In genomic region chr7:73891178-73891885, GRCh38 we compare ENCODE assay signal across 15 cellular contexts. TPM values are rescaled to one million over a fixed set of nuclear protein-coding genes. Genes with fewer than 3 reads are reported as not detected.
DNase-seq lines count a peak whose midpoint lies in the region; ATAC-seq and TF ChIP-seq lines count a peak whose summit lies in the region.
"Had no signal": no experiment of that assay in that cellular context is flagged by ENCODE, and none has a peak within 500 bp of the region (broad histone marks: within the 10 kb centered on the region; RNA-seq: fewer than 3 reads in every experiment).

No MANE protein-coding gene starts in this region.

- peaks cover 0 to 4% (median 3%) of the 10 kb centered on the region in 5 donors for H3K9me3 Mint-ChIP-seq in CD8-positive, alpha-beta memory T cell
- H3K9me3 Mint-ChIP-seq: activated CD4-positive, alpha-beta memory T cell treated with anti-CD3 and anti-CD28 coated beads for 36 hours had no signal

- DNase-seq in GM23248 (peak; percentile 35), SK-N-SH (peak; percentile 44), fibroblast of peridontal ligament (ENCODE audit: extremely low read depth) (peak; percentile 31), sciatic nerve (ENCODE audit: low spot score) (no peak), T-helper 2 cell (no peak)
- DNase-seq in CD8-positive, alpha-beta memory T cell = no peak
- DNase-seq: activated CD4-positive, alpha-beta memory T cell treated with anti-CD3 and anti-CD28 coated beads for 36 hours; activated naive CD4-positive, alpha-beta T cell treated with Interleukin-2 at 50 U/mL for 16 hours; COR-L47; NCI-H1930; T-helper 1 cell had no signal

- H3K4me1 ChIP-seq in GM23248 (ENCODE audit: insufficient read depth) (peaks cover 52% of the 10 kb centered on the region), SK-N-SH (ENCODE audit: control insufficient read depth in 1 of 2, insufficient read depth in 2 of 2, low read depth in 1 of 2, low read length in 1 of 2) (peaks cover 31 to 38% of the 10 kb centered on the region in 2 experiments; a peak in 3 of 4 replicates)
- no peaks in the 10 kb centered on the region for H3K4me1 ChIP-seq in CD8-positive, alpha-beta memory T cell (ENCODE audit: insufficient read depth, low read length)

- H3K27ac ChIP-seq in GM23248 (peak overlapping the region; percentile 40; the same call in 1 of the 2 replicates), SK-N-SH (ENCODE audit: low read depth in 2 of 2, low read length in 1 of 2) (peak overlapping the region in 1 of 2 experiments; percentile 93; a peak in 2 of 4 replicates)
- no peak overlapping the region for H3K27ac ChIP-seq in CD8-positive, alpha-beta memory T cell (ENCODE audit: low read depth, low read length)

- H2AFZ ChIP-seq in GM23248 = no peak overlapping the region
- H2AFZ ChIP-seq in SK-N-SH (ENCODE audit: low read depth) = no peak overlapping the region

- H3K27me3 Mint-ChIP-seq in CD8-positive, alpha-beta memory T cell = peaks cover 9 to 36% of the 10 kb centered on the region in 2 donors

- H3K36me3 ChIP-seq in GM23248 (ENCODE audit: low read depth) (no peaks in the 10 kb centered on the region), SK-N-SH (replicated peaks in 1 of 2; ENCODE audit: control insufficient read depth in 1 of 2, insufficient read depth in 2 of 2, low read length in 1 of 2) (no peaks in the 10 kb centered on the region)
- no peaks in the 10 kb centered on the region for H3K36me3 ChIP-seq in CD8-positive, alpha-beta memory T cell (ENCODE audit: insufficient read depth, low read length)

- H3F3A ChIP-seq in GM23248 (ENCODE audit: insufficient read depth) (peaks cover 29% of the 10 kb centered on the region), SK-N-SH (replicated peaks; ENCODE audit: insufficient read depth) (peaks cover 53% of the 10 kb centered on the region)

- no peaks in the 10 kb centered on the region for H3K27me3 ChIP-seq in GM23248 (replicated peaks; ENCODE audit: insufficient read depth)
- no peaks in the 10 kb centered on the region for H3K27me3 ChIP-seq in SK-N-SH (ENCODE audit: insufficient read depth)
- no peaks in the 10 kb centered on the region for H3K27me3 ChIP-seq in CD8-positive, alpha-beta memory T cell (ENCODE audit: insufficient read depth, low read length, poor library complexity, severe bottlenecking)

- H3K4me1 Mint-ChIP-seq in CD8-positive, alpha-beta memory T cell = peaks cover 0 to 3% (median 0%) of the 10 kb centered on the region in 3 donors

- peak; percentile 40 for TF ChIP-seq CTCF in SK-N-SH (IDR thresholded peaks at IDR 0.05)

- in situ Hi-C loops in GM23248 (cut with MboI) = no loop called here

- H4K20me1 ChIP-seq in GM23248 (ENCODE audit: insufficient read depth) (no peaks in the 10 kb centered on the region), SK-N-SH (ENCODE audit: insufficient read depth) (no peaks in the 10 kb centered on the region)

- intact Hi-C loops in sciatic nerve (cut with DNase I) = no loop called here

- peak; percentile 23; the same call in 1 of the 2 replicates for TF ChIP-seq RAD21 in SK-N-SH (IDR thresholded peaks at IDR 0.05; ENCODE audit: low read length)

- no peaks in the 10 kb centered on the region for H3K9me3 ChIP-seq in GM23248 (ENCODE audit: low read depth)
- H3K9me3 ChIP-seq in SK-N-SH = no peaks in the 10 kb centered on the region
- no peaks in the 10 kb centered on the region for H3K9me3 ChIP-seq in CD8-positive, alpha-beta memory T cell (ENCODE audit: low read length)

- no peak overlapping the region for H3K4me3 ChIP-seq in GM23248
- no peak overlapping the region for H3K4me3 ChIP-seq in SK-N-SH (ENCODE audit: low read depth in 2 of 2, low read length in 1 of 2)
- H3K4me3 ChIP-seq in CD8-positive, alpha-beta memory T cell (ENCODE audit: low read length) = no peak overlapping the region
- H3K4me3 ChIP-seq: GM12878 had no signal

- no peak for TF ChIP-seq EP300 in SK-N-SH (IDR thresholded peaks at IDR 0.05; ENCODE audit: borderline replicate concordance in 1 of 2, low read depth in 1 of 2, low read length in 1 of 2)

- H3K9ac ChIP-seq in GM23248 = no peak overlapping the region
- peak overlapping the region; percentile 59; the same call in 1 of the 2 replicates for H3K9ac ChIP-seq in SK-N-SH

- no peak overlapping the region for H3K27ac Mint-ChIP-seq in CD8-positive, alpha-beta memory T cell
- H3K27ac Mint-ChIP-seq: activated CD4-positive, alpha-beta memory T cell treated with anti-CD3 and anti-CD28 coated beads for 36 hours had no signal

- peaks cover 0 to 1% (median 0%) of the 10 kb centered on the region in 3 donors for H3K36me3 Mint-ChIP-seq in CD8-positive, alpha-beta memory T cell
- H3K36me3 Mint-ChIP-seq: activated CD4-positive, alpha-beta memory T cell treated with anti-CD3 and anti-CD28 coated beads for 36 hours had no signal

- ATAC-seq in sciatic nerve = peak; percentile 3
- ATAC-seq in GM21576 (IDR thresholded peaks at IDR 0.05; ENCODE audit: unreplicated experiment) = no peak
- ATAC-seq in GM21737 (IDR thresholded peaks at IDR 0.05; ENCODE audit: unreplicated experiment) = no peak
- ATAC-seq: GM12878 had no signal

- no peaks in the 10 kb centered on the region for H3K79me2 ChIP-seq in GM23248 (ENCODE audit: insufficient read depth)
- H3K79me2 ChIP-seq in SK-N-SH (ENCODE audit: insufficient read depth) = no peaks in the 10 kb centered on the region

- H3K9me2 ChIP-seq in GM23248 (ENCODE audit: insufficient read depth) (no peaks in the 10 kb centered on the region), SK-N-SH (no peaks in the 10 kb centered on the region)

- no peak overlapping the region for H3K4me2 ChIP-seq in GM23248 (ENCODE audit: unreplicated experiment)
- peak overlapping the region; percentile 6; the same call in 1 of the 2 replicates for H3K4me2 ChIP-seq in SK-N-SH

- peak overlapping the region in 1 of 7 donors; percentile 51 for H3K4me3 Mint-ChIP-seq in CD8-positive, alpha-beta memory T cell
- H3K4me3 Mint-ChIP-seq: activated CD4-positive, alpha-beta memory T cell treated with anti-CD3 and anti-CD28 coated beads for 36 hours had no signal

- WGBS in GM23248 (ENCODE audit: low coverage in 1 of 2, low lambda C conversion rate in 2 of 2, missing lambda C conversion rate in 2 of 2), 2 experiments = 84 to 88% methylated on average over 15 to 16 of the region's 16 CpGs
- WGBS in SK-N-SH (ENCODE audit: low lambda C conversion rate) = 91% methylated on average over 16 of the region's 16 CpGs

- CTCF ChIA-PET in SK-N-SH (lab: Yijun Ruan, JAX) = interaction anchor here (0.7 to 1.5 kb wide), 6 partner anchors 9 to 134 kb away, joined by 3 to 5 read pairs (median 3); no protein-coding TSS in a partner anchor
- CTCF ChIA-PET in CD8-positive, alpha-beta memory T cell (lab: Charles Lee) = no interaction called here

- POLR2A ChIA-PET in SK-N-SH (lab: Yijun Ruan, JAX) = interaction anchor here (0.9 kb wide), 1 partner anchor 9 kb away, joined by 3 read pairs; no protein-coding TSS in a partner anchor
- POLR2A ChIA-PET in CD8-positive, alpha-beta memory T cell (lab: Charles Lee) = no interaction called here

TF ChIP-seq in SK-N-SH, 30 proteins besides CTCF, POLR2A, EP300 and RAD21:
- TF ChIP-seq, protein P1, sequence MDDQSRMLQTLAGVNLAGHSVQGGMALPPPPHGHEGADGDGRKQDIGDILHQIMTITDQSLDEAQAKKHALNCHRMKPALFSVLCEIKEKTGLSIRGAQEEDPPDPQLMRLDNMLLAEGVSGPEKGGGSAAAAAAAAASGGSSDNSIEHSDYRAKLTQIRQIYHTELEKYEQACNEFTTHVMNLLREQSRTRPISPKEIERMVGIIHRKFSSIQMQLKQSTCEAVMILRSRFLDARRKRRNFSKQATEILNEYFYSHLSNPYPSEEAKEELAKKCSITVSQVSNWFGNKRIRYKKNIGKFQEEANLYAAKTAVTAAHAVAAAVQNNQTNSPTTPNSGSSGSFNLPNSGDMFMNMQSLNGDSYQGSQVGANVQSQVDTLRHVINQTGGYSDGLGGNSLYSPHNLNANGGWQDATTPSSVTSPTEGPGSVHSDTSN (IDR thresholded peaks at IDR 0.05) = peak; percentile 83
- TF ChIP-seq GATA2 (CRISPR knock-in tag; IDR thresholded peaks at IDR 0.05) (no peak), SMC3 (IDR thresholded peaks at IDR 0.05; ENCODE audit: low read depth, low read length) (peak; percentile 32; the same call in 1 of the 2 replicates)

RNA-seq across cellular contexts. Expression of gene TMEM270, which starts 30.4 kb away (rescaled TPM):
- not detected in 2 replicates for total RNA-seq in GM23248 (2014; rRNA removed; shearing (Covaris generic))
- not detected in 2 replicates for polyA plus RNA-seq in GM23248 (2016; fragmentation: Nextera tagmentation; extraction: Ambion mirVana)
- polyA plus RNA-seq in SK-N-SH (2012; rRNA removed) = 0.71 and 0.96 TPM in 2 replicates
- 0.32 and 0.63 TPM in 2 replicates for polyA plus RNA-seq in SK-N-SH (2012; cell fraction: cytosol; rRNA removed)
- polyA plus RNA-seq in SK-N-SH (2012; cell fraction: nucleus; rRNA removed) = 0.17 and 0.54 TPM in 2 replicates
- total RNA-seq in sciatic nerve = not detected
- not detected for total RNA-seq in CD8-positive, alpha-beta memory T cell
- not detected for polyA plus RNA-seq in CD8-positive, alpha-beta memory T cell
- total RNA-seq: activated CD4-positive, alpha-beta memory T cell treated with anti-CD3 and anti-CD28 coated beads for 36 hours; GM12878; lung microvascular endothelial cell had no signal
- polyA plus RNA-seq: GM12878 had no signal

RNA-seq across cellular contexts. Expression of gene METTL27, which starts 49.0 kb away (rescaled TPM):
- 3.5 and 5.3 TPM in 2 replicates for total RNA-seq in GM23248 (2014; rRNA removed; shearing (Covaris generic))
- 6.0 and 6.5 TPM in 2 replicates for polyA plus RNA-seq in GM23248 (2016; fragmentation: Nextera tagmentation; extraction: Ambion mirVana)
- polyA plus RNA-seq in SK-N-SH (2012; rRNA removed) = 2.9 and 3.1 TPM in 2 replicates
- 0.81 and 1.4 TPM in 2 replicates for polyA plus RNA-seq in SK-N-SH (2012; cell fraction: cytosol; rRNA removed)
- polyA plus RNA-seq in SK-N-SH (2012; cell fraction: nucleus; rRNA removed) = 7.3 and 10.0 TPM in 2 replicates
- 6.2 TPM for total RNA-seq in sciatic nerve
- not detected for total RNA-seq in CD8-positive, alpha-beta memory T cell
- polyA plus RNA-seq in CD8-positive, alpha-beta memory T cell = not detected

Comparison
In these comparisons a context has a peak if more than half of its experiments do, and no peak if none do; other contexts are left out.
1. DNase-seq: peak in GM23248 (single experiment), SK-N-SH (single experiment) and fibroblast of peridontal ligament (single experiment); none in sciatic nerve (single experiment), CD8-positive, alpha-beta memory T cell (0 of 5) and T-helper 2 cell (0 of 5).